17 cellular contexts compared by ENCODE assay signal in genomic region chr22:28143961-28144745, GRCh38.
"Had no signal": no experiment of that assay in that cellular context is flagged by ENCODE, and none has a peak within 500 bp of the region (broad histone marks: within the 10 kb centered on the region; RNA-seq: fewer than 3 reads in every experiment).

No MANE protein-coding gene starts in this region.

- H2AFZ ChIP-seq: hepatocyte had no signal

- ATAC-seq: activated naive CD8-positive, alpha-beta T cell treated with anti-CD3 and anti-CD28 coated beads, Interleukin-2, amount 50 U/mL, for 24 hours; psoas muscle; stimulated activated naive B cell treated with anti-CD40 and anti-IgM and Interleukin-4, amounts not matched to agents 10 μg/mL and 1 μg/mL and 100 μg/mL, for 72 hours; T-cell had no signal

- H3K36me3 ChIP-seq: SJSA1, thyroid gland had no signal

- H3K27ac ChIP-seq: psoas muscle, SJSA1, thyroid gland had no signal

- H3K4me3 ChIP-seq: hepatocyte, lung, psoas muscle, SJSA1, thyroid gland had no signal

- DNase-seq: activated B cell treated with CpG ODN at 0.5 μM for 24 hours; activated CD4-positive, alpha-beta memory T cell treated with anti-CD3 and anti-CD28 coated beads, Interleukin-2, amount 10 ng/mL, durations not matched to agents 7 days and 5 days; activated CD4-positive, alpha-beta T cell treated with anti-CD3 and anti-CD28 coated beads for 48 hours; activated naive CD4-positive, alpha-beta T cell treated with anti-CD3 and anti-CD28 coated beads for 36 hours; activated naive CD8-positive, alpha-beta T cell treated with anti-CD3 and anti-CD28 coated beads, Interleukin-2, amount 50 U/mL, for 24 hours; activated T-cell treated with anti-CD3 and anti-CD28 coated beads, Interleukin-2, amount 50 U/mL, for 24 hours; aorta; cortex of kidney; midbrain; occipital lobe; psoas muscle; stimulated activated naive B cell treated with anti-CD40 and anti-IgM and Interleukin-4, amounts not matched to agents 10 μg/mL and 1 μg/mL and 100 μg/mL, for 72 hours; T-cell; thyroid gland had no signal

- H3K4me2 ChIP-seq: hepatocyte had no signal

- H3K9me3 ChIP-seq: psoas muscle, SJSA1, thyroid gland had no signal

- H3K27me3 ChIP-seq: hepatocyte, SJSA1, thyroid gland had no signal
